Comparison of ENCODE assay signal across 2 cellular contexts in genomic region chr19:45200614-45201013, GRCh38.
TF ChIP-seq lines count a peak whose summit lies in the region.

No MANE protein-coding gene starts in this region.

TF ChIP-seq in GM12878, 131 proteins besides CTCF, POLR2A, EP300 and RAD21 (continues in another document):
- TF ChIP-seq RFX5 (IDR thresholded peaks at IDR 0.05; ENCODE audit: low read depth, low read length) (no peak), POU2F2 (IDR thresholded peaks at IDR 0.05; ENCODE audit: borderline replicate concordance, low read depth, low read length) (no peak), ZNF207 (IDR thresholded peaks at IDR 0.05; ENCODE audit: borderline replicate concordance) (no peak), CHD4 (IDR thresholded peaks at IDR 0.05) (no peak), SKIL (IDR thresholded peaks at IDR 0.05; ENCODE audit: low read depth, poor library complexity, severe bottlenecking) (no peak), RB1 (IDR thresholded peaks at IDR 0.05; ENCODE audit: borderline replicate concordance) (no peak), ATF3 (IDR thresholded peaks at IDR 0.05; ENCODE audit: borderline replicate concordance, extremely low read depth, low read depth, low read length) (no peak), PAX5 (IDR thresholded peaks at IDR 0.05; ENCODE audit: borderline replicate concordance, low read depth, low read length) (no peak), E4F1 (IDR thresholded peaks at IDR 0.05; ENCODE audit: borderline replicate concordance, partially characterized antibody) (no peak), YBX1 (IDR thresholded peaks at IDR 0.05) (no peak), SMAD1 (IDR thresholded peaks at IDR 0.05; ENCODE audit: low read depth, partially characterized antibody) (no peak), FOXM1 (IDR thresholded peaks at IDR 0.05; ENCODE audit: low read depth, low read length) (no peak), BCL11A (IDR thresholded peaks at IDR 0.05; ENCODE audit: low read depth, low read length) (no peak), RELA (IDR thresholded peaks at IDR 0.05; ENCODE audit: borderline replicate concordance, partially characterized antibody) (no peak), ZNF217 (IDR thresholded peaks at IDR 0.05) (no peak), RCOR1 (conservative IDR thresholded peaks at IDR 0.05; ENCODE audit: low read depth, low read length) (no peak), PBX3 (IDR thresholded peaks at IDR 0.05; ENCODE audit: insufficient replicate concordance, low read depth, low read length) (no peak), ZBED1 (IDR thresholded peaks at IDR 0.05; ENCODE audit: borderline replicate concordance) (no peak), ETV6 (conservative IDR thresholded peaks at IDR 0.05 in 1 of 2, IDR thresholded peaks at IDR 0.05 in 1 of 2; ENCODE audit: borderline replicate concordance in 1 of 2, low read depth in 1 of 2) (no peak)

TF ChIP-seq in HEK293T, 16 proteins besides CTCF, POLR2A, EP300 and RAD21:
- no peak for TF ChIP-seq ELF4 (IDR thresholded peaks at IDR 0.05)
- no peak for TF ChIP-seq NFRKB (IDR thresholded peaks at IDR 0.05)
